ENCODE assay signal across 20 cellular contexts in genomic region chr21:30880914-30881313, GRCh38. TPM values are rescaled to one million over a fixed set of nuclear protein-coding genes. Genes with fewer than 3 reads are reported as not detected.
DNase-seq lines count a peak whose midpoint lies in the region; ATAC-seq and TF ChIP-seq lines count a peak whose summit lies in the region.
"Had no signal": no experiment of that assay in that cellular context is flagged by ENCODE, and none has a peak within 500 bp of the region (broad histone marks: within the 10 kb centered on the region; RNA-seq: fewer than 3 reads in every experiment).

No MANE protein-coding gene starts in this region.

- no peaks in the 10 kb centered on the region for H3K36me3 ChIP-seq in neuronal stem cell (replicated peaks in 1 of 2; ENCODE audit: control insufficient read depth in 2 of 2, insufficient read depth in 2 of 2, low read length in 2 of 2)
- H3K36me3 ChIP-seq in upper lobe of right lung = no peaks in the 10 kb centered on the region
- H3K36me3 ChIP-seq: BLaER1, HAP-1 had no signal

- peak overlapping the region; percentile 30 for H3K23ac ChIP-seq in neuronal stem cell (ENCODE audit: low read depth, low read length, poor library complexity)

- ATAC-seq in upper lobe of right lung (peak; percentile 17), HG02885 (IDR thresholded peaks at IDR 0.05; ENCODE audit: poor library complexity, unreplicated experiment) (no peak), HG02571 (IDR thresholded peaks at IDR 0.05; ENCODE audit: unreplicated experiment) (no peak)

- no peak overlapping the region for H3K18ac ChIP-seq in neuronal stem cell (ENCODE audit: low read length)

- H2BK5ac ChIP-seq in neuronal stem cell (ENCODE audit: low read length) = no peak overlapping the region

- no peaks in the 10 kb centered on the region for H3K79me1 ChIP-seq in neuronal stem cell (ENCODE audit: low read depth, low read length)

- no peak overlapping the region for H3K14ac ChIP-seq in neuronal stem cell (ENCODE audit: low read length)

- H3K27ac ChIP-seq in neuronal stem cell (replicated peaks; ENCODE audit: low read length) (no peak overlapping the region), upper lobe of right lung (no peak overlapping the region)
- H3K27ac ChIP-seq: BLaER1, HL-60 had no signal

- H2AFZ ChIP-seq in neuronal stem cell (ENCODE audit: low read length) = no peak overlapping the region

- intact Hi-C loops in upper lobe of right lung (cut with DNase I) = no loop called here

- H3K9ac ChIP-seq in neuronal stem cell (ENCODE audit: low read depth, low read length, poor library complexity) = no peak overlapping the region
- H3K9ac ChIP-seq: BLaER1 had no signal

- H3K9me3 ChIP-seq in neuronal stem cell (replicated peaks in 1 of 2; ENCODE audit: control insufficient read depth in 2 of 2, insufficient read depth in 1 of 2, low read depth in 1 of 2, low read length in 2 of 2) (no peaks in the 10 kb centered on the region), upper lobe of right lung (no peaks in the 10 kb centered on the region)
- H3K9me3 ChIP-seq: BLaER1, HAP-1 had no signal

- WGBS in neuronal stem cell (ENCODE audit: extremely low coverage in 2 of 2, insufficient read length in 2 of 2, insufficient replicate concordance in 1 of 2), 2 donors = no CpG with 5 or more reads among the region's 12 CpGs

- H3K4me1 ChIP-seq in neuronal stem cell (ENCODE audit: control insufficient read depth in 2 of 2, insufficient read depth in 1 of 2, low read depth in 1 of 2, low read length in 2 of 2) = no peaks in the 10 kb centered on the region
- H3K4me1 ChIP-seq in upper lobe of right lung = no peaks in the 10 kb centered on the region
- H3K4me1 ChIP-seq: HAP-1 had no signal

- H3K4ac ChIP-seq in neuronal stem cell (ENCODE audit: low read length) = no peak overlapping the region

- H4K91ac ChIP-seq in neuronal stem cell (ENCODE audit: low read depth, low read length, poor library complexity) = no peak overlapping the region

- no peak overlapping the region for H2BK120ac ChIP-seq in neuronal stem cell (ENCODE audit: low read depth, low read length)

- H3K4me2 ChIP-seq in neuronal stem cell (ENCODE audit: insufficient read depth, low read length, poor library complexity, severe bottlenecking) = no peak overlapping the region
- H3K4me2 ChIP-seq: BLaER1 had no signal

- no peak for TF ChIP-seq CTCF in upper lobe of right lung (IDR thresholded peaks at IDR 0.05)

- H4K8ac ChIP-seq in neuronal stem cell (ENCODE audit: low read depth, low read length) = no peak overlapping the region

- H2BK15ac ChIP-seq in neuronal stem cell (ENCODE audit: low read length) = no peak overlapping the region

- DNase-seq in NCI-H446 treated with DMSO at 0.1 percent for 48 hours (lab: John Stamatoyannopoulos, UW) = peak; percentile 14
- DNase-seq in cerebellum (ENCODE audit: low spot score) = peak; percentile 2
- DNase-seq in neuronal stem cell (ENCODE audit: low spot score) = no peak
- DNase-seq in upper lobe of right lung = no peak
- DNase-seq in NCI-H1436 treated with DMSO at 0.1 percent for 48 hours (lab: John Stamatoyannopoulos, UW) = no peak
- DNase-seq: 8988T, Calu3, DMS79 treated with DMSO at 0.1 percent for 48 hours, GF-D8 had no signal

- H3K4me3 ChIP-seq in neuronal stem cell (ENCODE audit: low read length in 2 of 2) = no peak overlapping the region
- no peak overlapping the region for H3K4me3 ChIP-seq in upper lobe of right lung
- H3K4me3 ChIP-seq: BLaER1, HAP-1 had no signal

- no peak overlapping the region for H2AK5ac ChIP-seq in neuronal stem cell (ENCODE audit: low read depth, low read length)

- no peaks in the 10 kb centered on the region for H3K27me3 ChIP-seq in neuronal stem cell (ENCODE audit: control insufficient read depth in 3 of 3, insufficient read depth in 3 of 3, low read depth in 1 of 3, low read length in 3 of 3)
- H3K27me3 ChIP-seq in upper lobe of right lung = no peaks in the 10 kb centered on the region
- H3K27me3 ChIP-seq: BLaER1 had no signal

- no peak overlapping the region for H2BK12ac ChIP-seq in neuronal stem cell (ENCODE audit: low read length)

RNA-seq across cellular contexts. Expression of gene KRTAP11-1, which starts 0.5 kb away (rescaled TPM):
- total RNA-seq in cerebellum (not detected), upper lobe of right lung (not detected)
- polyA plus RNA-seq in neuronal stem cell (2013, experiment 1 of 2) = not detected
- not detected for polyA plus RNA-seq in neuronal stem cell (2013, experiment 2 of 2)
- total RNA-seq: A673; Calu3; CD4-positive, alpha-beta memory T cell; H4; HT1080 had no signal
- polyA plus RNA-seq: AG04450; CD14-positive monocyte; CD4-positive, alpha-beta memory T cell had no signal

RNA-seq across cellular contexts. Expression of gene KRTAP7-1, which starts 51.4 kb away (rescaled TPM):
- not detected for total RNA-seq in cerebellum
- not detected for polyA plus RNA-seq in neuronal stem cell (2013, experiment 1 of 2)
- polyA plus RNA-seq in neuronal stem cell (2013, experiment 2 of 2) = not detected
- total RNA-seq in upper lobe of right lung = not detected
- total RNA-seq: A673; Calu3; CD4-positive, alpha-beta memory T cell; H4; HT1080 had no signal
- polyA plus RNA-seq: AG04450; CD14-positive monocyte; CD4-positive, alpha-beta memory T cell had no signal

Comparison
In these comparisons a context has a peak if more than half of its experiments do, and no peak if none do; other contexts are left out.
1. DNase-seq: peak in NCI-H446 treated with DMSO at 0.1 percent for 48 hours (single experiment) and cerebellum (single experiment); none in neuronal stem cell (single experiment), upper lobe of right lung (single experiment) and NCI-H1436 treated with DMSO at 0.1 percent for 48 hours (single experiment).